In genomic region chr6:42482126-42482525, GRCh38 we compare ENCODE assay signal across 23 cellular contexts. TPM values are rescaled to one million over a fixed set of nuclear protein-coding genes. Genes with fewer than 3 reads are reported as not detected.
DNase-seq lines count a peak whose midpoint lies in the region; FAIRE-seq and TF ChIP-seq lines count a peak whose summit lies in the region.
"Had no signal": no experiment of that assay in that cellular context is flagged by ENCODE, and none has a peak within 500 bp of the region (broad histone marks: within the 10 kb centered on the region; RNA-seq: fewer than 3 reads in every experiment).

No MANE protein-coding gene starts in this region.

- H3K27ac Mint-ChIP-seq in nephron, result peak overlapping the region; percentile 96 to 98 (median 96)
- no peak overlapping the region for H3K27ac Mint-ChIP-seq in immature natural killer cell
- H3K27ac Mint-ChIP-seq: activated CD4-positive, alpha-beta T cell treated with anti-CD3 and anti-CD28 coated beads, Interleukin-2, amount 10 ng/mL, durations not matched to agents 7 days and 5 days; activated CD8-positive, alpha-beta memory T cell treated with anti-CD3 and anti-CD28 coated beads, Interleukin-2, amount 10 ng/mL, durations not matched to agents 7 days and 5 days; activated naive CD8-positive, alpha-beta T cell treated with anti-CD3 and anti-CD28 coated beads, Interleukin-2, amount 50 U/mL, for 24 hours; naive thymus-derived CD4-positive, alpha-beta T cell had no signal

- H3K9me2 ChIP-seq in Karpas-422 (replicated peaks; ENCODE audit: insufficient read depth, low read length), result no peaks in the 10 kb centered on the region

- H3K4me1 ChIP-seq in Karpas-422 (ENCODE audit: low read length) (peaks cover 5% of the 10 kb centered on the region), A673 (ENCODE audit: insufficient read depth, low read length, poor library complexity, severe bottlenecking) (no peaks in the 10 kb centered on the region)
- H3K4me1 ChIP-seq: upper lobe of left lung had no signal

- H3K9me3 ChIP-seq in Karpas-422 (ENCODE audit: low read length), result no peaks in the 10 kb centered on the region
- H3K9me3 ChIP-seq in A673 (ENCODE audit: low read depth, low read length, poor library complexity, severe bottlenecking), result no peaks in the 10 kb centered on the region
- H3K9me3 ChIP-seq: upper lobe of left lung had no signal

- TF ChIP-seq CTCF in choroid plexus epithelial cell (conservative IDR thresholded peaks at IDR 0.05; ENCODE audit: low read depth, low read length), result no peak
- no peak for TF ChIP-seq CTCF in nephron (IDR thresholded peaks at IDR 0.05; ENCODE audit: unreplicated experiment in 3 of 3)
- no peak for TF ChIP-seq CTCF in A673 (conservative IDR thresholded peaks at IDR 0.05; ENCODE audit: low read depth, low read length)

- intact Hi-C loops in A673 (cut with micrococcal nuclease; ENCODE audit: unreplicated experiment), result no loop called here

- H3K9me3 Mint-ChIP-seq in nephron (no peaks in the 10 kb centered on the region), immature natural killer cell (no peaks in the 10 kb centered on the region)
- H3K9me3 Mint-ChIP-seq: activated CD4-positive, alpha-beta T cell treated with anti-CD3 and anti-CD28 coated beads, Interleukin-2, amount 10 ng/mL, durations not matched to agents 7 days and 5 days; activated naive CD8-positive, alpha-beta T cell treated with anti-CD3 and anti-CD28 coated beads, Interleukin-2, amount 50 U/mL, for 24 hours; central memory CD8-positive, alpha-beta T cell had no signal

- H3K27me3 ChIP-seq in Karpas-422 (ENCODE audit: low read length), result no peaks in the 10 kb centered on the region
- no peaks in the 10 kb centered on the region for H3K27me3 ChIP-seq in A673 (replicated peaks; ENCODE audit: insufficient read depth, low read depth, low read length, poor library complexity)
- H3K27me3 ChIP-seq: upper lobe of left lung had no signal

- H2AFZ ChIP-seq in Karpas-422 (ENCODE audit: low read length), result no peak overlapping the region

- peaks cover 15% of the 10 kb centered on the region for H3K4me1 Mint-ChIP-seq in nephron
- no peaks in the 10 kb centered on the region for H3K4me1 Mint-ChIP-seq in immature natural killer cell
- H3K4me1 Mint-ChIP-seq: activated CD4-positive, alpha-beta T cell treated with anti-CD3 and anti-CD28 coated beads, Interleukin-2, amount 10 ng/mL, durations not matched to agents 7 days and 5 days; activated CD8-positive, alpha-beta memory T cell treated with anti-CD3 and anti-CD28 coated beads, Interleukin-2, amount 10 ng/mL, durations not matched to agents 7 days and 5 days; activated naive CD8-positive, alpha-beta T cell treated with anti-CD3 and anti-CD28 coated beads, Interleukin-2, amount 50 U/mL, for 24 hours; central memory CD8-positive, alpha-beta T cell had no signal

- no peak overlapping the region for H3K9ac ChIP-seq in Karpas-422 (ENCODE audit: low read length)

- H3K36me3 ChIP-seq in Karpas-422 (ENCODE audit: insufficient read depth, low read length), result no peaks in the 10 kb centered on the region
- H3K36me3 ChIP-seq in A673 (ENCODE audit: insufficient read depth, low read length, poor library complexity, severe bottlenecking), result no peaks in the 10 kb centered on the region
- H3K36me3 ChIP-seq: upper lobe of left lung had no signal

- H3K4me2 ChIP-seq in Karpas-422 (ENCODE audit: low read depth, low read length, poor library complexity, severe bottlenecking), result no peak overlapping the region

- H3K4me3 ChIP-seq in Karpas-422 (ENCODE audit: low read length), result no peak overlapping the region
- H3K4me3 ChIP-seq in choroid plexus epithelial cell (ENCODE audit: low read depth, low read length), result no peak overlapping the region
- H3K4me3 ChIP-seq in A673 (ENCODE audit: low read depth, low read length, poor library complexity, severe bottlenecking), result no peak overlapping the region
- H3K4me3 ChIP-seq: upper lobe of left lung had no signal

- no peak overlapping the region for H3K27ac ChIP-seq in Karpas-422 (ENCODE audit: low read length)
- H3K27ac ChIP-seq in A673 (ENCODE audit: low read depth, low read length, poor library complexity, severe bottlenecking), result no peak overlapping the region
- H3K27ac ChIP-seq: upper lobe of left lung had no signal

- H3K27me3 Mint-ChIP-seq in nephron (ENCODE audit: low read depth) (no peaks in the 10 kb centered on the region), immature natural killer cell (ENCODE audit: low read depth in 3 of 3) (peaks cover 0 to 4% (median 0%) of the 10 kb centered on the region in 3 donors)
- H3K27me3 Mint-ChIP-seq: activated naive CD8-positive, alpha-beta T cell treated with anti-CD3 and anti-CD28 coated beads, Interleukin-2, amount 50 U/mL, for 24 hours; central memory CD8-positive, alpha-beta T cell had no signal

- no TSS peak for BruUV-seq in A673 (replicated peaks; lab: Mats Ljungman, UMichigan)

- H3K79me2 ChIP-seq in Karpas-422 (ENCODE audit: low read length), result no peaks in the 10 kb centered on the region

- H3K4me3 Mint-ChIP-seq in nephron (no peak overlapping the region), immature natural killer cell (no peak overlapping the region)
- H3K4me3 Mint-ChIP-seq: activated CD4-positive, alpha-beta T cell treated with anti-CD3 and anti-CD28 coated beads, Interleukin-2, amount 10 ng/mL, durations not matched to agents 7 days and 5 days; activated CD8-positive, alpha-beta memory T cell treated with anti-CD3 and anti-CD28 coated beads, Interleukin-2, amount 10 ng/mL, durations not matched to agents 7 days and 5 days; activated naive CD8-positive, alpha-beta T cell treated with anti-CD3 and anti-CD28 coated beads, Interleukin-2, amount 50 U/mL, for 24 hours; central memory CD8-positive, alpha-beta T cell; naive thymus-derived CD4-positive, alpha-beta T cell had no signal

- peak; percentile 72 for FAIRE-seq in GM19239 (lab: Jason Lieb, UNC)
- FAIRE-seq: H1 had no signal

- H3K36me3 Mint-ChIP-seq in nephron (ENCODE audit: low read depth), result no peaks in the 10 kb centered on the region
- H3K36me3 Mint-ChIP-seq in immature natural killer cell, result no peaks in the 10 kb centered on the region
- H3K36me3 Mint-ChIP-seq: activated CD8-positive, alpha-beta memory T cell treated with anti-CD3 and anti-CD28 coated beads, Interleukin-2, amount 10 ng/mL, durations not matched to agents 7 days and 5 days; naive thymus-derived CD4-positive, alpha-beta T cell had no signal

- DNase-seq in GM19239 (ENCODE audit: insufficient read length, low spot score), result no peak
- DNase-seq in Karpas-422, result peak; percentile 44
- DNase-seq in choroid plexus epithelial cell (ENCODE audit: low read depth), result peak; percentile 27
- no peak for DNase-seq in T-helper 1 cell
- no peak for DNase-seq in immature natural killer cell
- DNase-seq in NCI-H2029 treated with DMSO at 0.1 percent for 48 hours (lab: John Stamatoyannopoulos, UW), result no peak
- no peak for DNase-seq in A673 (ENCODE audit: low spot score)
- DNase-seq: activated CD4-positive, alpha-beta T cell treated with anti-CD3 and anti-CD28 coated beads, Interleukin-2, amount 10 ng/mL, durations not matched to agents 7 days and 5 days; activated CD8-positive, alpha-beta memory T cell treated with anti-CD3 and anti-CD28 coated beads, Interleukin-2, amount 10 ng/mL, durations not matched to agents 7 days and 5 days; activated naive CD8-positive, alpha-beta T cell treated with anti-CD3 and anti-CD28 coated beads, Interleukin-2, amount 50 U/mL, for 24 hours; activated T-cell treated with anti-CD3 and anti-CD28 coated beads, Interleukin-2, amount 50 U/mL, for 48 hours; islet precursor cell; left ventricle myocardium superior; midbrain; naive thymus-derived CD4-positive, alpha-beta T cell; NCI-H1105; NCI-H345; T-helper 9 cell; upper lobe of left lung had no signal

- no peaks in the 10 kb centered on the region for H4K20me1 ChIP-seq in Karpas-422 (ENCODE audit: insufficient read depth, low read depth, low read length)

- POLR2A ChIA-PET in A673 (lab: Charles Lee; ENCODE audit: low non-redundant PET), result no interaction called here

- CTCF ChIA-PET in A673 (lab: Charles Lee), result no interaction called here

RNA-seq across cellular contexts. Expression of gene TRERF1, which starts 30.4 kb away (rescaled TPM):
- total RNA-seq in Karpas-422 (2014; rRNA removed; shearing (Covaris generic); ENCODE audit: low replicate concordance), result 30.2 and 32.7 TPM in 2 replicates
- 1 to 10 TPM; 1.5 to 8.8 (median 2.1) TPM for polyA plus RNA-seq in immature natural killer cell
- 9.5 and 10.8 TPM in 2 replicates for total RNA-seq in A673 (2021)
- total RNA-seq: dermis microvascular lymphatic vessel endothelial cell had no signal

Comparison
In these comparisons a context has a peak if more than half of its experiments do, and no peak if none do; other contexts are left out.
1. DNase-seq: peak in Karpas-422 (single experiment) and choroid plexus epithelial cell (single experiment); none in GM19239 (single experiment), T-helper 1 cell (0 of 5), immature natural killer cell (0 of 3), NCI-H2029 treated with DMSO at 0.1 percent for 48 hours (single experiment) and A673 (single experiment).
2. H3K27ac Mint-ChIP-seq: peak in nephron (3 of 3); none in immature natural killer cell (0 of 6).